13 cellular contexts compared by ENCODE assay signal in genomic region chr9:135076143-135076875, GRCh38. TPM values are rescaled to one million over a fixed set of nuclear protein-coding genes. Genes with fewer than 3 reads are reported as not detected.
DNase-seq lines count a peak whose midpoint lies in the region; ATAC-seq, FAIRE-seq and TF ChIP-seq lines count a peak whose summit lies in the region.
"Had no signal": no experiment of that assay in that cellular context is flagged by ENCODE, and none has a peak within 500 bp of the region (broad histone marks: within the 10 kb centered on the region; RNA-seq: fewer than 3 reads in every experiment).

No MANE protein-coding gene starts in this region.

- peak overlapping the region; percentile 70 for H3K4me2 ChIP-seq in A549

- DNase-seq in A549 (ENCODE audit: low read depth in 1 of 2, low spot score in 1 of 2): no peak
- DNase-seq in ovary: no peak
- DNase-seq in small intestine: no peak
- no peak for DNase-seq in HT-29 (ENCODE audit: low spot score)
- DNase-seq in CD4-positive, alpha-beta T cell: no peak
- DNase-seq: kidney glomerular epithelial cell, NCI-H1930, T-helper 9 cell had no signal

- no peaks in the 10 kb centered on the region for H3K4me1 Mint-ChIP-seq in CD4-positive, alpha-beta T cell (ENCODE audit: low read depth)

- TF ChIP-seq CTCF in A549 (IDR thresholded peaks at IDR 0.05) (no peak), gastroesophageal sphincter (IDR thresholded peaks at IDR 0.05) (no peak), ovary (IDR thresholded peaks at IDR 0.05) (no peak)
- TF ChIP-seq CTCF in CD4-positive, alpha-beta T cell (IDR thresholded peaks at IDR 0.05): no peak

- no peaks in the 10 kb centered on the region for H3K9me3 ChIP-seq in A549
- H3K9me3 ChIP-seq in HUES64 (ENCODE audit: insufficient read depth, low read depth, low read length): no peaks in the 10 kb centered on the region
- no peaks in the 10 kb centered on the region for H3K9me3 ChIP-seq in gastroesophageal sphincter
- no peaks in the 10 kb centered on the region for H3K9me3 ChIP-seq in ovary
- H3K9me3 ChIP-seq in small intestine (ENCODE audit: control insufficient read depth, low read depth): no peaks in the 10 kb centered on the region
- H3K9me3 ChIP-seq in CD4-positive, alpha-beta T cell (ENCODE audit: control insufficient read depth, low read length): no peaks in the 10 kb centered on the region

- TF ChIP-seq EP300 in A549 (IDR thresholded peaks at IDR 0.05) (no peak), gastroesophageal sphincter (IDR thresholded peaks at IDR 0.05) (no peak), ovary (IDR thresholded peaks at IDR 0.05) (no peak)

- no peak for TF ChIP-seq RAD21 in A549 (conservative IDR thresholded peaks at IDR 0.05 in 1 of 2, IDR thresholded peaks at IDR 0.05 in 1 of 2)

- H3K4me3 Mint-ChIP-seq in CD4-positive, alpha-beta T cell: no peak overlapping the region

- H3K4me1 ChIP-seq in A549 (no peaks in the 10 kb centered on the region), HUES64 (ENCODE audit: insufficient read depth, low read length) (no peaks in the 10 kb centered on the region), gastroesophageal sphincter (peaks cover 0 to 30% (median 10%) of the 10 kb centered on the region in 3 donors), ovary (ENCODE audit: insufficient read depth) (no peaks in the 10 kb centered on the region), small intestine (ENCODE audit: control insufficient read depth in 2 of 2, insufficient read depth in 1 of 2, low read depth in 1 of 2, low read length in 1 of 2) (no peaks in the 10 kb centered on the region)

- no peaks in the 10 kb centered on the region for H3K36me3 Mint-ChIP-seq in CD4-positive, alpha-beta T cell (ENCODE audit: low read depth)

- H3K9me3 Mint-ChIP-seq in CD4-positive, alpha-beta T cell: no peaks in the 10 kb centered on the region

- POLR2A ChIA-PET in A549 (lab: Yijun Ruan, JAX): no interaction called here
- POLR2A ChIA-PET in CD4-positive, alpha-beta T cell (lab: Charles Lee): no interaction called here

- H3K27me3 ChIP-seq in HUES64 (ENCODE audit: insufficient read depth, low read length) (peaks cover 36% of the 10 kb centered on the region), gastroesophageal sphincter (peaks cover 21% of the 10 kb centered on the region), ovary (no peaks in the 10 kb centered on the region), small intestine (ENCODE audit: control insufficient read depth in 2 of 2, insufficient read depth in 2 of 2, low read length in 2 of 2) (peaks cover 7% of the 10 kb centered on the region in 2 donors)
- peaks cover 26% of the 10 kb centered on the region for H3K27me3 ChIP-seq in CD4-positive, alpha-beta T cell (ENCODE audit: control insufficient read depth, insufficient read depth, low read length)

- no peak overlapping the region for H3K27ac Mint-ChIP-seq in CD4-positive, alpha-beta T cell

- CTCF ChIA-PET in A549 (lab: Yijun Ruan, JAX): interaction anchor here (0.6 to 18.8 kb wide), 5 partner anchors 10 to 365 kb away, joined by 3 to 414 read pairs (median 4); partner anchors contain the start of gene OLFM1
- CTCF ChIA-PET in CD4-positive, alpha-beta T cell (lab: Charles Lee): no interaction called here

- FAIRE-seq in A549 (lab: Jason Lieb, UNC) (no peak), small intestine (lab: Jason Lieb, UNC) (no peak)
- FAIRE-seq: K562 had no signal

- no peak for ATAC-seq in A549
- no peak for ATAC-seq in gastroesophageal sphincter
- ATAC-seq in HG03442 (IDR thresholded peaks at IDR 0.05; ENCODE audit: unreplicated experiment): no peak
- ATAC-seq in CD4-positive, alpha-beta T cell (ENCODE audit: poor library complexity): no peak
- ATAC-seq: K562 had no signal

- TF ChIP-seq POLR2A in A549 (IDR thresholded peaks at IDR 0.05; ENCODE audit: low read length) (no peak), gastroesophageal sphincter (IDR thresholded peaks at IDR 0.05) (no peak), ovary (IDR thresholded peaks at IDR 0.05) (no peak)

- H3K9ac ChIP-seq in HUES64 (ENCODE audit: low read depth, low read length): no peak overlapping the region

- H3K27me3 Mint-ChIP-seq in CD4-positive, alpha-beta T cell: peaks cover 44% of the 10 kb centered on the region

- 30% methylated on average over 14 of the region's 19 CpGs for WGBS in A549 (ENCODE audit: missing lambda C conversion rate)
- 18% methylated on average over 19 of the region's 19 CpGs for WGBS in HUES64
- WGBS in gastroesophageal sphincter (ENCODE audit: low coverage in 1 of 2), 2 donors: 42 to 50% methylated on average over 2 to 4 of the region's 19 CpGs
- 33 to 40% (median 39%) methylated on average over 19 of the region's 19 CpGs for WGBS in ovary, 3 donors
- WGBS in small intestine, 3 donors: 26 to 36% (median 35%) methylated on average over 19 of the region's 19 CpGs

- peak overlapping the region; percentile 50; the same call in 2 of the 3 replicates for H3K4me3 ChIP-seq in A549
- peak overlapping the region; percentile 63 for H3K4me3 ChIP-seq in HUES64 (ENCODE audit: low read length)
- peak overlapping the region; percentile 44 to 75 for H3K4me3 ChIP-seq in gastroesophageal sphincter
- peak overlapping the region; percentile 30 for H3K4me3 ChIP-seq in ovary
- H3K4me3 ChIP-seq in small intestine (ENCODE audit: low read depth in 1 of 2, low read length in 2 of 2): no peak overlapping the region
- H3K4me3 ChIP-seq: K562 had no signal

- H3K27ac ChIP-seq in A549: no peak overlapping the region
- H3K27ac ChIP-seq in HUES64 (ENCODE audit: low read depth, low read length): no peak overlapping the region
- H3K27ac ChIP-seq in gastroesophageal sphincter: peak overlapping the region in 2 of 4 donors; percentile 72 to 81
- no peak overlapping the region for H3K27ac ChIP-seq in ovary
- no peak overlapping the region for H3K27ac ChIP-seq in small intestine (ENCODE audit: low read depth in 1 of 2, low read length in 1 of 2)
- H3K27ac ChIP-seq in CD4-positive, alpha-beta T cell (ENCODE audit: low read depth, low read length): no peak overlapping the region
- H3K27ac ChIP-seq: C4-2B had no signal

- no peaks in the 10 kb centered on the region for H3K36me3 ChIP-seq in HUES64 (ENCODE audit: insufficient read depth, low read length)
- no peaks in the 10 kb centered on the region for H3K36me3 ChIP-seq in gastroesophageal sphincter
- H3K36me3 ChIP-seq in ovary: no peaks in the 10 kb centered on the region
- no peaks in the 10 kb centered on the region for H3K36me3 ChIP-seq in small intestine (ENCODE audit: control insufficient read depth in 2 of 2, insufficient read depth in 2 of 2, low read length in 2 of 2)

- intact Hi-C loops in ovary (cut with DNase I): loop anchor here in 1 of 4 donors (10.0 kb wide), 1 partner anchor 62 kb away; no protein-coding TSS in a partner anchor
- intact Hi-C loops in CD4-positive, alpha-beta T cell (cut with DNase I, micrococcal nuclease): no loop called here

TF ChIP-seq in A549, 52 proteins besides CTCF, POLR2A, EP300 and RAD21:
- no peak for TF ChIP-seq CBX2 (IDR thresholded peaks at IDR 0.05; ENCODE audit: borderline replicate concordance, low read depth)
- no peak for TF ChIP-seq JUNB (IDR thresholded peaks at IDR 0.05)
- TF ChIP-seq PBX3 (IDR thresholded peaks at IDR 0.05): no peak
- TF ChIP-seq MAZ (IDR thresholded peaks at IDR 0.05; ENCODE audit: borderline replicate concordance, low read depth, low read length): no peak
- TF ChIP-seq HEYL (CRISPR knock-in tag; IDR thresholded peaks at IDR 0.05): no peak
- TF ChIP-seq NPAS2 (CRISPR knock-in tag; IDR thresholded peaks at IDR 0.05; ENCODE audit: borderline replicate concordance): no peak
- TF ChIP-seq MAFK (IDR thresholded peaks at IDR 0.05; ENCODE audit: partially characterized antibody): no peak
- TF ChIP-seq POLR2AphosphoS2 (conservative IDR thresholded peaks at IDR 0.05; ENCODE audit: low read length): no peak
- no peak for TF ChIP-seq BHLHE40 (IDR thresholded peaks at IDR 0.05; ENCODE audit: low read depth, low read length)
- TF ChIP-seq, protein P1, sequence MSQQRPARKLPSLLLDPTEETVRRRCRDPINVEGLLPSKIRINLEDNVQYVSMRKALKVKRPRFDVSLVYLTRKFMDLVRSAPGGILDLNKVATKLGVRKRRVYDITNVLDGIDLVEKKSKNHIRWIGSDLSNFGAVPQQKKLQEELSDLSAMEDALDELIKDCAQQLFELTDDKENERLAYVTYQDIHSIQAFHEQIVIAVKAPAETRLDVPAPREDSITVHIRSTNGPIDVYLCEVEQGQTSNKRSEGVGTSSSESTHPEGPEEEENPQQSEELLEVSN (IDR thresholded peaks at IDR 0.05; ENCODE audit: borderline replicate concordance, low read depth): no peak

RNA-seq across cellular contexts. Expression of gene OLFM1, which starts 11.2 kb away (rescaled TPM):
- polyA plus RNA-seq in A549 (2011; rRNA removed) (2.7 and 3.6 TPM in 2 replicates), A549 (2017; fragmentation: RNase III; extraction: RNeasy Plus Mini Kit Qiagen cat#74134 plus additional on column Dnase treatment) (8.0 to 11.4 TPM (median 10.5 TPM) in 3 replicates), ovary (10 to 100 TPM; 16.3 to 22.3 TPM), small intestine (10 to 100 TPM in 1 of 3 donors, 1 to 10 TPM in 1, not detected in 1; 1.4 to 36.5 TPM)
- polyA plus RNA-seq in A549 (2012; cell fraction: cytosol; rRNA removed): 3.2 and 4.3 TPM in 2 replicates
- polyA plus RNA-seq in A549 (2012; cell fraction: nucleus; rRNA removed): 3.4 and 3.8 TPM in 2 replicates
- polyA minus RNA-seq in A549 (2011; rRNA and poly(A)+ RNA removed): 1.8 and 2.0 TPM in 2 replicates
- polyA plus RNA-seq in HUES64 (2013, experiment 1 of 2): 35.5 TPM
- polyA plus RNA-seq in HUES64 (2013, experiment 2 of 2): 33.1 TPM
- total RNA-seq in gastroesophageal sphincter (10 to 100 TPM; 13.5 to 32.8 (median 25.6) TPM), ovary (10 to 100 TPM in 5 of 7 donors, 1 to 10 TPM in 2; 6.5 to 40.0 (median 19.9) TPM)
- total RNA-seq in HT-29 (2014; rRNA removed; shearing (Covaris generic)): not detected in 2 replicates
- total RNA-seq in CD4-positive, alpha-beta T cell: not detected
- total RNA-seq: K562 had no signal
- polyA plus RNA-seq: K562 had no signal

Comparison
In these comparisons a context has a peak if more than half of its experiments do, and no peak if none do; other contexts are left out.
1. H3K4me3 ChIP-seq: peak in A549 (single experiment), HUES64 (single experiment), gastroesophageal sphincter (2 of 2) and ovary (single experiment); none in small intestine (0 of 2).